Comparison of ENCODE assay signal across 1 cellular context in genomic region chr6:135230702-135231468, GRCh38.
TF ChIP-seq lines count a peak whose summit lies in the region.

No MANE protein-coding gene starts in this region.

TF ChIP-seq in K562, 482 proteins besides CTCF, POLR2A, EP300 and RAD21 (continued from another document):
- TF ChIP-seq, protein P1, sequence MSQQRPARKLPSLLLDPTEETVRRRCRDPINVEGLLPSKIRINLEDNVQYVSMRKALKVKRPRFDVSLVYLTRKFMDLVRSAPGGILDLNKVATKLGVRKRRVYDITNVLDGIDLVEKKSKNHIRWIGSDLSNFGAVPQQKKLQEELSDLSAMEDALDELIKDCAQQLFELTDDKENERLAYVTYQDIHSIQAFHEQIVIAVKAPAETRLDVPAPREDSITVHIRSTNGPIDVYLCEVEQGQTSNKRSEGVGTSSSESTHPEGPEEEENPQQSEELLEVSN (IDR thresholded peaks at IDR 0.05; ENCODE audit: borderline replicate concordance in 1 of 2, extremely low read depth in 1 of 2, insufficient read depth in 1 of 2, insufficient read length in 1 of 2, low read depth in 1 of 2, low read length in 1 of 2, poor library complexity in 1 of 2, severe bottlenecking in 1 of 2): peak in 1 of 2 experiments; percentile 51
- TF ChIP-seq YY1 (IDR thresholded peaks at IDR 0.05; ENCODE audit: borderline replicate concordance in 1 of 3, control insufficient read depth in 1 of 3, extremely low read depth in 1 of 3, insufficient read depth in 3 of 3, insufficient read length in 1 of 3, insufficient replicate concordance in 2 of 3, low read depth in 1 of 3, low read length in 2 of 3): peak in 1 of 3 experiments; percentile 24
- no peak for TF ChIP-seq NR3C1 (CRISPR knock-in tag; IDR thresholded peaks at IDR 0.05)
- TF ChIP-seq ARHGAP35 (IDR thresholded peaks at IDR 0.05; ENCODE audit: partially characterized antibody): no peak
- TF ChIP-seq MIER1 (IDR thresholded peaks at IDR 0.05; ENCODE audit: low read depth): 0 out of 2 replicates have a peak, but pooled peaks have one; percentile 22
- no peak for TF ChIP-seq ZNF282 (CRISPR knock-in tag; IDR thresholded peaks at IDR 0.05)
- TF ChIP-seq ID3 (CRISPR knock-in tag; IDR thresholded peaks at IDR 0.05): no peak
- TF ChIP-seq ID3 (tag; IDR thresholded peaks at IDR 0.05): peak; percentile 18; the same call in 1 of the 2 replicates
- TF ChIP-seq DMBX1 (CRISPR knock-in tag; IDR thresholded peaks at IDR 0.05; ENCODE audit: borderline replicate concordance): 0 out of 2 replicates have a peak, but pooled peaks have one; percentile 47
- peak; percentile 80 for TF ChIP-seq NFRKB (IDR thresholded peaks at IDR 0.05; ENCODE audit: low read depth)
- TF ChIP-seq ELF1 (tag; IDR thresholded peaks at IDR 0.05): 0 out of 2 replicates have a peak, but pooled peaks have one; percentile 32
- peak; percentile 51 for TF ChIP-seq FOSL1 (tag; conservative IDR thresholded peaks at IDR 0.05)
- TF ChIP-seq FOXK1 (CRISPR knock-in tag; IDR thresholded peaks at IDR 0.05; ENCODE audit: borderline replicate concordance): no peak
- TF ChIP-seq SPI1 (IDR thresholded peaks at IDR 0.05; ENCODE audit: borderline replicate concordance, low read depth, low read length): peak; percentile 16; the same call in 1 of the 2 replicates
- TF ChIP-seq MAFF (IDR thresholded peaks at IDR 0.05; ENCODE audit: low read length): peak; percentile 67; the same call in 1 of the 2 replicates
- TF ChIP-seq VEZF1 (CRISPR knock-in tag; IDR thresholded peaks at IDR 0.05): peak; percentile 32; the same call in 1 of the 2 replicates
- TF ChIP-seq HBP1 (CRISPR knock-in tag; IDR thresholded peaks at IDR 0.05): 0 out of 2 replicates have a peak, but pooled peaks have one; percentile 31
- TF ChIP-seq SMARCE1 (IDR thresholded peaks at IDR 0.05): peak; percentile 61; the same call in 1 of the 2 replicates
- TF ChIP-seq ZNF639 (CRISPR knock-in tag; conservative IDR thresholded peaks at IDR 0.05 in 1 of 2, IDR thresholded peaks at IDR 0.05 in 1 of 2): peak in 1 of 2 experiments; percentile 69; a peak in 2 of 4 replicates
- peak; percentile 64 for TF ChIP-seq ZNF589 (CRISPR knock-in tag; IDR thresholded peaks at IDR 0.05; ENCODE audit: low read depth)
- no peak for TF ChIP-seq TFAM (CRISPR knock-in tag; conservative IDR thresholded peaks at IDR 0.05)
- no peak for TF ChIP-seq ZC3H11A (IDR thresholded peaks at IDR 0.05; ENCODE audit: low read depth, low read length)
- 0 out of 2 replicates have a peak, but pooled peaks have one; percentile 34 for TF ChIP-seq TEAD4 (IDR thresholded peaks at IDR 0.05; ENCODE audit: low read length)
- TF ChIP-seq TEAD4 (CRISPR knock-in tag; IDR thresholded peaks at IDR 0.05; ENCODE audit: borderline replicate concordance): no peak
- TF ChIP-seq ZNF224 (CRISPR knock-in tag; IDR thresholded peaks at IDR 0.05): no peak
- TF ChIP-seq MAFG (tag; conservative IDR thresholded peaks at IDR 0.05): peak; percentile 89
- TF ChIP-seq ZNF76 (CRISPR knock-in tag; IDR thresholded peaks at IDR 0.05; ENCODE audit: borderline replicate concordance): no peak
- no peak for TF ChIP-seq NR2C2 (CRISPR knock-in tag; IDR thresholded peaks at IDR 0.05)
- TF ChIP-seq NR2C2 (tag; IDR thresholded peaks at IDR 0.05): 0 out of 2 replicates have a peak, but pooled peaks have one; percentile 34
- TF ChIP-seq CREM (IDR thresholded peaks at IDR 0.05; ENCODE audit: low read depth): no peak
- TF ChIP-seq L3MBTL2 (IDR thresholded peaks at IDR 0.05): peak; percentile 78
- 0 out of 2 replicates have a peak, but pooled peaks have one; percentile 15 for TF ChIP-seq RNF2 (IDR thresholded peaks at IDR 0.05)
- TF ChIP-seq NFATC3 (IDR thresholded peaks at IDR 0.05): no peak
